3 cellular contexts compared by ENCODE assay signal in the genomic region with DNA sequence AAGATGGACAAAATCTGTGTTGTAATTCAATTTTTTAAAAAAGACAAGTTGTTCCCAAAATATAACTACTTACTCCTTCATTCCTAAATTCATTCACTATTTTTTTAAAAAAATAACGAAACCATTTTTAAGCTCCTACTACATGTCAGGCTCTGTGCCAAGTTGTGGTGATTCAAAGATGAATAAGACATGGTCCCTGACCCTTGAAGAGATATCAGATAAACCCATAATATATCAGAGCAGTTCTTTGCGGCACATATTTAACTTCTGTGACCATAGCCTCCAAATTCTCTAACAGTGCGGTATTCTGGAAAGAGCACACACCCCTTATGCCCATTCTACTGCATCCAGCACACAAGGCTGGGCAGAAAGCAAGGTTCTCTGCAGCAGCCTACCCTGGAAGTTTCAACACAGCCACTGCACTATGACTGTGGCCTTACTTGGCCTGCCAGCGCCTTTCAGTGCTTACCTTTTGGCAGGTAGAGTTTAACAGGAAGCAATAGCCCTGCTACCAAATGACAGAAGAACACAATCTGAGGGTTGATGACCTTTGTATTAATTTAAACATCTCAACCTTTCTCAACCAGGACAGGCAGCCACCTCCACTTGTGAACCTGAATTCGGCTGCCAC.
TF ChIP-seq lines count a peak whose summit lies in the region.

No MANE protein-coding gene starts in this region.

TF ChIP-seq in liver, 16 proteins besides CTCF, POLR2A, EP300 and RAD21 (continued from another document):
- TF ChIP-seq, protein P1, sequence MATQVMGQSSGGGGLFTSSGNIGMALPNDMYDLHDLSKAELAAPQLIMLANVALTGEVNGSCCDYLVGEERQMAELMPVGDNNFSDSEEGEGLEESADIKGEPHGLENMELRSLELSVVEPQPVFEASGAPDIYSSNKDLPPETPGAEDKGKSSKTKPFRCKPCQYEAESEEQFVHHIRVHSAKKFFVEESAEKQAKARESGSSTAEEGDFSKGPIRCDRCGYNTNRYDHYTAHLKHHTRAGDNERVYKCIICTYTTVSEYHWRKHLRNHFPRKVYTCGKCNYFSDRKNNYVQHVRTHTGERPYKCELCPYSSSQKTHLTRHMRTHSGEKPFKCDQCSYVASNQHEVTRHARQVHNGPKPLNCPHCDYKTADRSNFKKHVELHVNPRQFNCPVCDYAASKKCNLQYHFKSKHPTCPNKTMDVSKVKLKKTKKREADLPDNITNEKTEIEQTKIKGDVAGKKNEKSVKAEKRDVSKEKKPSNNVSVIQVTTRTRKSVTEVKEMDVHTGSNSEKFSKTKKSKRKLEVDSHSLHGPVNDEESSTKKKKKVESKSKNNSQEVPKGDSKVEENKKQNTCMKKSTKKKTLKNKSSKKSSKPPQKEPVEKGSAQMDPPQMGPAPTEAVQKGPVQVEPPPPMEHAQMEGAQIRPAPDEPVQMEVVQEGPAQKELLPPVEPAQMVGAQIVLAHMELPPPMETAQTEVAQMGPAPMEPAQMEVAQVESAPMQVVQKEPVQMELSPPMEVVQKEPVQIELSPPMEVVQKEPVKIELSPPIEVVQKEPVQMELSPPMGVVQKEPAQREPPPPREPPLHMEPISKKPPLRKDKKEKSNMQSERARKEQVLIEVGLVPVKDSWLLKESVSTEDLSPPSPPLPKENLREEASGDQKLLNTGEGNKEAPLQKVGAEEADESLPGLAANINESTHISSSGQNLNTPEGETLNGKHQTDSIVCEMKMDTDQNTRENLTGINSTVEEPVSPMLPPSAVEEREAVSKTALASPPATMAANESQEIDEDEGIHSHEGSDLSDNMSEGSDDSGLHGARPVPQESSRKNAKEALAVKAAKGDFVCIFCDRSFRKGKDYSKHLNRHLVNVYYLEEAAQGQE (IDR thresholded peaks at IDR 0.05), result no peak
- TF ChIP-seq YY1 (IDR thresholded peaks at IDR 0.05) (no peak), SP1 (IDR thresholded peaks at IDR 0.05) (no peak)

TF ChIP-seq in HepG2, 621 proteins besides CTCF, POLR2A, EP300 and RAD21:
- TF ChIP-seq, protein P2, sequence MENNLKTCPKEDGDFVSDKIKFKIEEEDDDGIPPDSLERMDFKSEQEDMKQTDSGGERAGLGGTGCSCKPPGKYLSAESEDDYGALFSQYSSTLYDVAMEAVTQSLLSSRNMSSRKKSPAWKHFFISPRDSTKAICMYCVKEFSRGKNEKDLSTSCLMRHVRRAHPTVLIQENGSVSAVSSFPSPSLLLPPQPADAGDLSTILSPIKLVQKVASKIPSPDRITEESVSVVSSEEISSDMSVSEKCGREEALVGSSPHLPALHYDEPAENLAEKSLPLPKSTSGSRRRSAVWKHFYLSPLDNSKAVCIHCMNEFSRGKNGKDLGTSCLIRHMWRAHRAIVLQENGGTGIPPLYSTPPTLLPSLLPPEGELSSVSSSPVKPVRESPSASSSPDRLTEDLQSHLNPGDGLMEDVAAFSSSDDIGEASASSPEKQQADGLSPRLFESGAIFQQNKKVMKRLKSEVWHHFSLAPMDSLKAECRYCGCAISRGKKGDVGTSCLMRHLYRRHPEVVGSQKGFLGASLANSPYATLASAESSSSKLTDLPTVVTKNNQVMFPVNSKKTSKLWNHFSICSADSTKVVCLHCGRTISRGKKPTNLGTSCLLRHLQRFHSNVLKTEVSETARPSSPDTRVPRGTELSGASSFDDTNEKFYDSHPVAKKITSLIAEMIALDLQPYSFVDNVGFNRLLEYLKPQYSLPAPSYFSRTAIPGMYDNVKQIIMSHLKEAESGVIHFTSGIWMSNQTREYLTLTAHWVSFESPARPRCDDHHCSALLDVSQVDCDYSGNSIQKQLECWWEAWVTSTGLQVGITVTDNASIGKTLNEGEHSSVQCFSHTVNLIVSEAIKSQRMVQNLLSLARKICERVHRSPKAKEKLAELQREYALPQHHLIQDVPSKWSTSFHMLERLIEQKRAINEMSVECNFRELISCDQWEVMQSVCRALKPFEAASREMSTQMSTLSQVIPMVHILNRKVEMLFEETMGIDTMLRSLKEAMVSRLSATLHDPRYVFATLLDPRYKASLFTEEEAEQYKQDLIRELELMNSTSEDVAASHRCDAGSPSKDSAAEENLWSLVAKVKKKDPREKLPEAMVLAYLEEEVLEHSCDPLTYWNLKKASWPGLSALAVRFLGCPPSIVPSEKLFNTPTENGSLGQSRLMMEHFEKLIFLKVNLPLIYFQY (CRISPR knock-in tag; IDR thresholded peaks at IDR 0.05; ENCODE audit: borderline replicate concordance), result no peak
- TF ChIP-seq ZNF354B (CRISPR knock-in tag; IDR thresholded peaks at IDR 0.05) (no peak), FOXO1 (CRISPR knock-in tag; IDR thresholded peaks at IDR 0.05) (no peak), ZSCAN29 (CRISPR knock-in tag; conservative IDR thresholded peaks at IDR 0.05) (no peak), HDAC6 (IDR thresholded peaks at IDR 0.05; ENCODE audit: low read depth, low read length) (no peak), FOXM1 (CRISPR knock-in tag; IDR thresholded peaks at IDR 0.05) (no peak), ELF3 (CRISPR knock-in tag; IDR thresholded peaks at IDR 0.05) (no peak), SMAD1 (CRISPR knock-in tag; IDR thresholded peaks at IDR 0.05; ENCODE audit: borderline replicate concordance, low read depth) (no peak), KDM4B (CRISPR knock-in tag; IDR thresholded peaks at IDR 0.05) (no peak), ZNF367 (CRISPR knock-in tag; IDR thresholded peaks at IDR 0.05; ENCODE audit: borderline replicate concordance) (no peak), RORA (CRISPR knock-in tag; IDR thresholded peaks at IDR 0.05) (no peak), ZNF772 (CRISPR knock-in tag; IDR thresholded peaks at IDR 0.05) (no peak)
- TF ChIP-seq, protein P3, sequence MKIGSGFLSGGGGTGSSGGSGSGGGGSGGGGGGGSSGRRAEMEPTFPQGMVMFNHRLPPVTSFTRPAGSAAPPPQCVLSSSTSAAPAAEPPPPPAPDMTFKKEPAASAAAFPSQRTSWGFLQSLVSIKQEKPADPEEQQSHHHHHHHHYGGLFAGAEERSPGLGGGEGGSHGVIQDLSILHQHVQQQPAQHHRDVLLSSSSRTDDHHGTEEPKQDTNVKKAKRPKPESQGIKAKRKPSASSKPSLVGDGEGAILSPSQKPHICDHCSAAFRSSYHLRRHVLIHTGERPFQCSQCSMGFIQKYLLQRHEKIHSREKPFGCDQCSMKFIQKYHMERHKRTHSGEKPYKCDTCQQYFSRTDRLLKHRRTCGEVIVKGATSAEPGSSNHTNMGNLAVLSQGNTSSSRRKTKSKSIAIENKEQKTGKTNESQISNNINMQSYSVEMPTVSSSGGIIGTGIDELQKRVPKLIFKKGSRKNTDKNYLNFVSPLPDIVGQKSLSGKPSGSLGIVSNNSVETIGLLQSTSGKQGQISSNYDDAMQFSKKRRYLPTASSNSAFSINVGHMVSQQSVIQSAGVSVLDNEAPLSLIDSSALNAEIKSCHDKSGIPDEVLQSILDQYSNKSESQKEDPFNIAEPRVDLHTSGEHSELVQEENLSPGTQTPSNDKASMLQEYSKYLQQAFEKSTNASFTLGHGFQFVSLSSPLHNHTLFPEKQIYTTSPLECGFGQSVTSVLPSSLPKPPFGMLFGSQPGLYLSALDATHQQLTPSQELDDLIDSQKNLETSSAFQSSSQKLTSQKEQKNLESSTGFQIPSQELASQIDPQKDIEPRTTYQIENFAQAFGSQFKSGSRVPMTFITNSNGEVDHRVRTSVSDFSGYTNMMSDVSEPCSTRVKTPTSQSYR (CRISPR knock-in tag; IDR thresholded peaks at IDR 0.05; ENCODE audit: borderline replicate concordance), result no peak

TF ChIP-seq in SK-N-SH treated with all-trans-retinoic acid at 6 μM for 48 hours, 23 proteins besides CTCF, POLR2A, EP300 and RAD21 (continued from another document):
- TF ChIP-seq, protein P4, sequence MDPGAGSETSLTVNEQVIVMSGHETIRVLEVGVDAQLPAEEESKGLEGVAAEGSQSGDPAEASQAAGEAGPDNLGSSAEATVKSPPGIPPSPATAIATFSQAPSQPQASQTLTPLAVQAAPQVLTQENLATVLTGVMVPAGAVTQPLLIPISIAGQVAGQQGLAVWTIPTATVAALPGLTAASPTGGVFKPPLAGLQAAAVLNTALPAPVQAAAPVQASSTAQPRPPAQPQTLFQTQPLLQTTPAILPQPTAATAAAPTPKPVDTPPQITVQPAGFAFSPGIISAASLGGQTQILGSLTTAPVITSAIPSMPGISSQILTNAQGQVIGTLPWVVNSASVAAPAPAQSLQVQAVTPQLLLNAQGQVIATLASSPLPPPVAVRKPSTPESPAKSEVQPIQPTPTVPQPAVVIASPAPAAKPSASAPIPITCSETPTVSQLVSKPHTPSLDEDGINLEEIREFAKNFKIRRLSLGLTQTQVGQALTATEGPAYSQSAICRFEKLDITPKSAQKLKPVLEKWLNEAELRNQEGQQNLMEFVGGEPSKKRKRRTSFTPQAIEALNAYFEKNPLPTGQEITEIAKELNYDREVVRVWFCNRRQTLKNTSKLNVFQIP (CRISPR knock-in tag; IDR thresholded peaks at IDR 0.05; ENCODE audit: borderline replicate concordance, low read depth), result no peak
TF ChIP-seq in SK-N-SH treated with all-trans-retinoic acid at 6 μM for 48 hours: peak in this region for 0.
